ENCODE assay signal across 1 cellular context in the genomic region with DNA sequence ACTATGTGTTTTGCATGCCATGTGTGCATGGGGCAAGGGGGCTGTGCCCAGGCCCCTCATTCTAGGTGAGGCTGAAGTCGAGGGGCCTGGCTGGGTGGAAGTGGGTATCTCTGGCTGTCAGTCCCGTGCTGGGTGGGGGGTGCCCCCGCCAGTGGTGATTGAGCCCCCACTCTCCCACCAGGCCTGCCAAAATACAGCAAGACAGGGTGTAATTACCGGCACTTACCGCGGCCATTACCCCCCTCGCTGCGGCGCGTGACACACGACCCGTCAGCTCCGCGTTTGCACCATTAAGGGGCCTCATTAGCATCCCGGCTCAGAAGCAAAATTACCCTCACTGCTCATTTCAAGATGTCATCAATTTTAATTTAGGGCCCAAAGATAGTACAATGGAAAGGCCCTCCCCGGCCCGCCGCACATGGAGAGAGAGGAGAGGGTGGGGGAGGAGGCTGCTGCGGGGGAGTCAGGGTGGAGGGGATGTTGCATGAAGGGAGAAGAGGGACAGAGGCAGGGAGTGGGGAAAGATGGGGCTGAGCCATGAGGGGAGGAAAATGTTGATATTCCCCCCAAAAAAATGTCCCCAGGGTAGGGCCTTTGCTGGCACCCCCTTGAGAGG.
TF ChIP-seq lines count a peak whose summit lies in the region.

No MANE protein-coding gene starts in this region.

TF ChIP-seq in K562, 482 proteins besides CTCF, POLR2A, EP300 and RAD21:
- TF ChIP-seq, protein P1, sequence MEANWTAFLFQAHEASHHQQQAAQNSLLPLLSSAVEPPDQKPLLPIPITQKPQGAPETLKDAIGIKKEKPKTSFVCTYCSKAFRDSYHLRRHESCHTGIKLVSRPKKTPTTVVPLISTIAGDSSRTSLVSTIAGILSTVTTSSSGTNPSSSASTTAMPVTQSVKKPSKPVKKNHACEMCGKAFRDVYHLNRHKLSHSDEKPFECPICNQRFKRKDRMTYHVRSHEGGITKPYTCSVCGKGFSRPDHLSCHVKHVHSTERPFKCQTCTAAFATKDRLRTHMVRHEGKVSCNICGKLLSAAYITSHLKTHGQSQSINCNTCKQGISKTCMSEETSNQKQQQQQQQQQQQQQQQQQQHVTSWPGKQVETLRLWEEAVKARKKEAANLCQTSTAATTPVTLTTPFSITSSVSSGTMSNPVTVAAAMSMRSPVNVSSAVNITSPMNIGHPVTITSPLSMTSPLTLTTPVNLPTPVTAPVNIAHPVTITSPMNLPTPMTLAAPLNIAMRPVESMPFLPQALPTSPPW (CRISPR knock-in tag; IDR thresholded peaks at IDR 0.05) = peak; percentile 35; the same call in 1 of the 2 replicates
- TF ChIP-seq SMARCC2 (IDR thresholded peaks at IDR 0.05; ENCODE audit: low read depth) = no peak
